9 cellular contexts compared by ENCODE assay signal in genomic region chr19:48332351-48332661, GRCh38. TPM values are rescaled to one million over a fixed set of nuclear protein-coding genes. Genes with fewer than 3 reads are reported as not detected.
DNase-seq lines count a peak whose midpoint lies in the region; ATAC-seq and TF ChIP-seq lines count a peak whose summit lies in the region.
"Had no signal": no experiment of that assay in that cellular context is flagged by ENCODE, and none has a peak within 500 bp of the region (broad histone marks: within the 10 kb centered on the region; RNA-seq: fewer than 3 reads in every experiment).

No MANE protein-coding gene starts in this region.

- peak overlapping the region; percentile 32; the same call in 1 of the 2 replicates for H2AFZ ChIP-seq in KMS-11 (ENCODE audit: low read depth)

- peaks cover 60% of the 10 kb centered on the region for H3K4me1 ChIP-seq in BLaER1
- peaks cover 26% of the 10 kb centered on the region for H3K4me1 ChIP-seq in KMS-11 (ENCODE audit: low read depth, poor library complexity, severe bottlenecking)

- H3K9ac ChIP-seq in BLaER1 (peak overlapping the region; percentile 72), KMS-11 (no peak overlapping the region)

- peak overlapping the region; percentile 95 for H3K27ac ChIP-seq in BLaER1
- peak overlapping the region; percentile 48 for H3K27ac ChIP-seq in KMS-11

- H3K27me3 Mint-ChIP-seq in dendritic cell treated with granulocyte-macrophage colony-stimulating factor and Interleukin-4, amounts not matched to agents 40 ng/mL and 50 ng/mL, for 4 days: peaks cover 2% of the 10 kb centered on the region
- no peaks in the 10 kb centered on the region for H3K27me3 Mint-ChIP-seq in natural killer cell treated with Interleukin-12 subunit alpha and Interleukin-12 subunit beta and Interleukin-15 and Interleukin-18, amount 100 ng/mL, for 72 hours

- H3K9me3 Mint-ChIP-seq in dendritic cell treated with granulocyte-macrophage colony-stimulating factor and Interleukin-4, amounts not matched to agents 40 ng/mL and 50 ng/mL, for 4 days: no peaks in the 10 kb centered on the region
- H3K9me3 Mint-ChIP-seq in natural killer cell treated with Interleukin-12 subunit alpha and Interleukin-12 subunit beta and Interleukin-15 and Interleukin-18, amount 100 ng/mL, for 72 hours: no peaks in the 10 kb centered on the region

- H3K4me2 ChIP-seq in BLaER1 (peak overlapping the region; percentile 99), KMS-11 (peak overlapping the region; percentile 79)

- ATAC-seq in natural killer cell treated with Interleukin-12 subunit alpha and Interleukin-12 subunit beta and Interleukin-15 and Interleukin-18, amount 100 ng/mL, for 72 hours: no peak

- intact Hi-C loops in dendritic cell treated with granulocyte-macrophage colony-stimulating factor and Interleukin-4, amounts not matched to agents 40 ng/mL and 50 ng/mL, for 4 days (cut with micrococcal nuclease): no loop called here

- H3K27me3 ChIP-seq in BLaER1: no peaks in the 10 kb centered on the region
- no peaks in the 10 kb centered on the region for H3K27me3 ChIP-seq in KMS-11 (ENCODE audit: insufficient read depth, low read depth)

- peaks cover 12% of the 10 kb centered on the region; the same call in 1 of the 2 replicates for H3K9me3 ChIP-seq in BLaER1

- peak overlapping the region; percentile 87 for H3K4me3 Mint-ChIP-seq in dendritic cell treated with granulocyte-macrophage colony-stimulating factor and Interleukin-4, amounts not matched to agents 40 ng/mL and 50 ng/mL, for 4 days
- peak overlapping the region; percentile 98 for H3K4me3 Mint-ChIP-seq in natural killer cell treated with Interleukin-12 subunit alpha and Interleukin-12 subunit beta and Interleukin-15 and Interleukin-18, amount 100 ng/mL, for 72 hours

- H3K4me3 ChIP-seq in BLaER1 (peak overlapping the region; percentile 74), KMS-11 (IDR thresholded peaks at IDR 0.05; ENCODE audit: insufficient read depth, low read depth, low read length) (no peak overlapping the region)

- H3K27ac Mint-ChIP-seq in dendritic cell treated with granulocyte-macrophage colony-stimulating factor and Interleukin-4, amounts not matched to agents 40 ng/mL and 50 ng/mL, for 4 days: peak overlapping the region; percentile 93
- H3K27ac Mint-ChIP-seq in natural killer cell treated with Interleukin-12 subunit alpha and Interleukin-12 subunit beta and Interleukin-15 and Interleukin-18, amount 100 ng/mL, for 72 hours: peak overlapping the region; percentile 95 to 97

- no peak for TF ChIP-seq CTCF in KMS-11 (conservative IDR thresholded peaks at IDR 0.05; ENCODE audit: low read depth, low read length)

- 0 out of 2 replicates have a peak, but pooled peaks cover under 1% of the 10 kb centered on the region for H3K79me2 ChIP-seq in KMS-11 (ENCODE audit: insufficient read depth, low read depth)

- no peaks in the 10 kb centered on the region for H4K20me1 ChIP-seq in BLaER1
- H4K20me1 ChIP-seq in KMS-11 (ENCODE audit: insufficient read depth): no peaks in the 10 kb centered on the region

- peaks cover 49% of the 10 kb centered on the region for H3K36me3 Mint-ChIP-seq in dendritic cell treated with granulocyte-macrophage colony-stimulating factor and Interleukin-4, amounts not matched to agents 40 ng/mL and 50 ng/mL, for 4 days (ENCODE audit: low read depth)
- H3K36me3 Mint-ChIP-seq in natural killer cell treated with Interleukin-12 subunit alpha and Interleukin-12 subunit beta and Interleukin-15 and Interleukin-18, amount 100 ng/mL, for 72 hours: peaks cover 4% of the 10 kb centered on the region

- peaks cover 64% of the 10 kb centered on the region for H3K4me1 Mint-ChIP-seq in dendritic cell treated with granulocyte-macrophage colony-stimulating factor and Interleukin-4, amounts not matched to agents 40 ng/mL and 50 ng/mL, for 4 days (ENCODE audit: low read depth)
- H3K4me1 Mint-ChIP-seq in natural killer cell treated with Interleukin-12 subunit alpha and Interleukin-12 subunit beta and Interleukin-15 and Interleukin-18, amount 100 ng/mL, for 72 hours (ENCODE audit: low read depth in 2 of 2): peaks cover 57 to 58% of the 10 kb centered on the region in 2 donors

- H3K36me3 ChIP-seq in BLaER1 (peaks cover 12% of the 10 kb centered on the region), KMS-11 (ENCODE audit: insufficient read depth) (no peaks in the 10 kb centered on the region)

- DNase-seq in natural killer cell treated with Interleukin-12 subunit alpha and Interleukin-12 subunit beta and Interleukin-15 and Interleukin-18, amount 100 ng/mL, for 72 hours (ENCODE audit: low spot score): no peak
- DNase-seq in NCI-H748 (lab: John Stamatoyannopoulos, UW; ENCODE audit: unreplicated experiment) (no peak), SIG-M5 (lab: John Stamatoyannopoulos, UW) (no peak), RPMI8226 (no peak), NCI-H82 (lab: John Stamatoyannopoulos, UW) (no peak)

RNA-seq across cellular contexts. Expression of gene EMP3, which starts 7.0 kb away (rescaled TPM):
- 100 to 1,000 TPM in 1 of 2 donors, 10 to 100 TPM in 1; 99.4 to 157 TPM for total RNA-seq in natural killer cell treated with Interleukin-12 subunit alpha and Interleukin-12 subunit beta and Interleukin-15 and Interleukin-18, amount 100 ng/mL, for 72 hours

RNA-seq across cellular contexts. Expression of gene TMEM143, which starts 31.4 kb away (rescaled TPM):
- total RNA-seq in natural killer cell treated with Interleukin-12 subunit alpha and Interleukin-12 subunit beta and Interleukin-15 and Interleukin-18, amount 100 ng/mL, for 72 hours: 10 to 100 TPM in 1 of 2 donors, 1 to 10 TPM in 1; 6.9 to 25.5 TPM

RNA-seq across cellular contexts. Expression of gene SYNGR4, which starts 31.9 kb away (rescaled TPM):
- total RNA-seq in natural killer cell treated with Interleukin-12 subunit alpha and Interleukin-12 subunit beta and Interleukin-15 and Interleukin-18, amount 100 ng/mL, for 72 hours: under 1 TPM in 1 of 2 donors, not detected in 1; 0.45 TPM
- total RNA-seq: left colon had no signal

RNA-seq across cellular contexts. Expression of gene KDELR1, which starts 59.0 kb away (rescaled TPM):
- 10 to 100 TPM; 64.4 to 80.9 TPM for total RNA-seq in natural killer cell treated with Interleukin-12 subunit alpha and Interleukin-12 subunit beta and Interleukin-15 and Interleukin-18, amount 100 ng/mL, for 72 hours
